In genomic region chr2:133733856-133734255, GRCh38 we compare ENCODE assay signal across 22 cellular contexts.
DNase-seq lines count a peak whose midpoint lies in the region; ATAC-seq and TF ChIP-seq lines count a peak whose summit lies in the region.
"Had no signal": no experiment of that assay in that cellular context is flagged by ENCODE, and none has a peak within 500 bp of the region (broad histone marks: within the 10 kb centered on the region; RNA-seq: fewer than 3 reads in every experiment).

No MANE protein-coding gene starts in this region.

- ATAC-seq in CD4-positive, alpha-beta T cell (ENCODE audit: poor library complexity) = no peak
- ATAC-seq: left colon; mucosa of descending colon; stimulated activated naive CD8-positive, alpha-beta T cell treated with anti-CD3 and anti-CD28 coated beads, Interleukin-15, Interleukin-2, amounts not matched to agents 100 U/mL and 50 U/mL, for 24 hours had no signal

- H4K20me1 ChIP-seq in mammary epithelial cell (ENCODE audit: insufficient read depth, low read length) = no peaks in the 10 kb centered on the region

- DNase-seq in mammary epithelial cell (peak; percentile 5), breast epithelium (ENCODE audit: low spot score in 2 of 2) (no peak), amniotic epithelial cell (ENCODE audit: low read depth) (peak; percentile 18), hepatic stellate cell (ENCODE audit: low spot score) (peak; percentile 42), stromal cell of bone marrow (ENCODE audit: low read depth) (peak; percentile 46), midbrain (lab: John Stamatoyannopoulos, UW) (no peak), activated T-cell treated with anti-CD3 and anti-CD28 coated beads for 4 hours (no peak)
- no peak for DNase-seq in CD4-positive, alpha-beta T cell
- DNase-seq: activated CD4-positive, CD25-positive, alpha-beta regulatory T cell; cerebellar nuclear complex; DMS79; hypothalamus; left colon; mucosa of descending colon; NCI-H1105; OCI-M1; right cardiac atrium; SJCRH30; stimulated activated naive CD8-positive, alpha-beta T cell treated with anti-CD3 and anti-CD28 coated beads, Interleukin-15, Interleukin-2, amounts not matched to agents 100 U/mL and 50 U/mL, for 24 hours; transverse colon had no signal

- no peak overlapping the region for H3K27ac Mint-ChIP-seq in CD4-positive, alpha-beta T cell

- H3K9me3 Mint-ChIP-seq in CD4-positive, alpha-beta T cell = peaks cover 6% of the 10 kb centered on the region

- H3K27me3 Mint-ChIP-seq in CD4-positive, alpha-beta T cell = peaks cover 4% of the 10 kb centered on the region

- no peak for TF ChIP-seq POLR2A in breast epithelium (IDR thresholded peaks at IDR 0.05)

- POLR2A ChIA-PET in CD4-positive, alpha-beta T cell (lab: Charles Lee) = no interaction called here

- intact Hi-C loops in mammary epithelial cell (cut with micrococcal nuclease) (no loop called here), breast epithelium (cut with DNase I; ENCODE audit: low total_unique reads) (no loop called here)
- intact Hi-C loops in CD4-positive, alpha-beta T cell (cut with DNase I, micrococcal nuclease) = no loop called here

- TF ChIP-seq CTCF in mammary epithelial cell (conservative IDR thresholded peaks at IDR 0.05 in 1 of 2, IDR thresholded peaks at IDR 0.05 in 1 of 2; ENCODE audit: extremely low read depth in 1 of 2, insufficient read depth in 1 of 2, low read depth in 1 of 2, low read length in 2 of 2) (no peak), breast epithelium (IDR thresholded peaks at IDR 0.05) (no peak)
- no peak for TF ChIP-seq CTCF in CD4-positive, alpha-beta T cell (IDR thresholded peaks at IDR 0.05)

- no peak overlapping the region for H3K9ac ChIP-seq in mammary epithelial cell (ENCODE audit: insufficient read depth, low read length)

- H3K4me3 ChIP-seq in mammary epithelial cell (replicated peaks in 1 of 3; ENCODE audit: insufficient read depth in 1 of 3, low read depth in 2 of 3, low read length in 3 of 3) = no peak overlapping the region
- no peak overlapping the region for H3K4me3 ChIP-seq in breast epithelium
- H3K4me3 ChIP-seq: HAP-1, mucosa of descending colon, SJCRH30, transverse colon had no signal

- H3K9me3 ChIP-seq in mammary epithelial cell (replicated peaks; ENCODE audit: insufficient read depth, low read length) = no peaks in the 10 kb centered on the region
- H3K9me3 ChIP-seq in breast epithelium = no peaks in the 10 kb centered on the region
- no peaks in the 10 kb centered on the region for H3K9me3 ChIP-seq in CD4-positive, alpha-beta T cell (ENCODE audit: control insufficient read depth, low read length)
- H3K9me3 ChIP-seq: HAP-1, mucosa of descending colon, neutrophil, SJCRH30, transverse colon had no signal

- H3K27ac ChIP-seq in mammary epithelial cell (ENCODE audit: insufficient read depth, low read depth, low read length) = no peak overlapping the region
- H3K27ac ChIP-seq in breast epithelium = no peak overlapping the region
- no peak overlapping the region for H3K27ac ChIP-seq in CD4-positive, alpha-beta T cell (ENCODE audit: low read depth, low read length)
- H3K27ac ChIP-seq: neutrophil, SJCRH30, transverse colon had no signal

- H3K79me2 ChIP-seq in mammary epithelial cell (ENCODE audit: insufficient read depth, low read length) = no peaks in the 10 kb centered on the region

- BruUV-seq in mammary epithelial cell (replicated peaks; lab: Mats Ljungman, UMichigan) = no TSS peak

- H3K36me3 Mint-ChIP-seq in CD4-positive, alpha-beta T cell (ENCODE audit: low read depth) = no peaks in the 10 kb centered on the region

- H3K4me3 Mint-ChIP-seq in CD4-positive, alpha-beta T cell = no peak overlapping the region

- no peak overlapping the region for H3K4me2 ChIP-seq in mammary epithelial cell (ENCODE audit: insufficient read depth, low read depth, low read length)

- WGBS in mammary epithelial cell (ENCODE audit: low coverage, missing lambda C conversion rate) = 21% methylated on average over 2 of the region's 2 CpGs

- CTCF ChIA-PET in mammary epithelial cell (lab: Charles Lee; ENCODE audit: low non-redundant PET) = no interaction called here
- CTCF ChIA-PET in CD4-positive, alpha-beta T cell (lab: Charles Lee) = no interaction called here

- H3K4me1 Mint-ChIP-seq in CD4-positive, alpha-beta T cell (ENCODE audit: low read depth) = no peaks in the 10 kb centered on the region

- H3K27me3 ChIP-seq in mammary epithelial cell (ENCODE audit: insufficient read depth, low read length) = no peaks in the 10 kb centered on the region
- no peaks in the 10 kb centered on the region for H3K27me3 ChIP-seq in breast epithelium
- no peaks in the 10 kb centered on the region for H3K27me3 ChIP-seq in CD4-positive, alpha-beta T cell (ENCODE audit: control insufficient read depth, insufficient read depth, low read length)
- H3K27me3 ChIP-seq: neutrophil, SJCRH30, transverse colon had no signal

- dilution Hi-C loops in mammary epithelial cell (cut with HindIII; ENCODE audit: low sequenced_read_pairs) = no loop called here

- no peak overlapping the region for H2AFZ ChIP-seq in mammary epithelial cell (ENCODE audit: low read depth, low read length)

- H3K4me1 ChIP-seq in mammary epithelial cell (ENCODE audit: insufficient read depth, low read length) (no peaks in the 10 kb centered on the region), breast epithelium (no peaks in the 10 kb centered on the region)
- H3K4me1 ChIP-seq: HAP-1, SJCRH30, transverse colon had no signal

- H3K36me3 ChIP-seq in mammary epithelial cell (ENCODE audit: insufficient read depth, low read length) (no peaks in the 10 kb centered on the region), breast epithelium (no peaks in the 10 kb centered on the region)
- H3K36me3 ChIP-seq: HAP-1, neutrophil, SJCRH30, transverse colon had no signal

- in situ Hi-C loops in mammary epithelial cell (cut with MboI; ENCODE audit: low sequenced_read_pairs in 2 of 2) = no loop called here

Comparison
In these comparisons a context has a peak if more than half of its experiments do, and no peak if none do; other contexts are left out.
1. DNase-seq: peak in mammary epithelial cell (single experiment), amniotic epithelial cell (single experiment), hepatic stellate cell (single experiment) and stromal cell of bone marrow (single experiment); none in breast epithelium (0 of 2), midbrain (single experiment), CD4-positive, alpha-beta T cell (0 of 10) and activated T-cell treated with anti-CD3 and anti-CD28 coated beads for 4 hours (single experiment).